ENCODE assay signal across 1 cellular context in genomic region chr9:126531591-126531990, GRCh38.
TF ChIP-seq lines count a peak whose summit lies in the region.

No MANE protein-coding gene starts in this region.

TF ChIP-seq in H1, 55 proteins besides CTCF, POLR2A, EP300 and RAD21:
- TF ChIP-seq YY1 (IDR thresholded peaks at IDR 0.05; ENCODE audit: low read depth, low read length): no peak
- TF ChIP-seq KDM5A (IDR thresholded peaks at IDR 0.05; ENCODE audit: low read length): no peak
- TF ChIP-seq TEAD4 (IDR thresholded peaks at IDR 0.05; ENCODE audit: low read depth, low read length): no peak
- peak; percentile 63; the same call in 1 of the 2 replicates for TF ChIP-seq KDM1A (IDR thresholded peaks at IDR 0.05; ENCODE audit: borderline replicate concordance, low read length)
- TF ChIP-seq SAP30 (IDR thresholded peaks at IDR 0.05; ENCODE audit: insufficient read depth, insufficient replicate concordance, low read length): no peak
- TF ChIP-seq HDAC2 (IDR thresholded peaks at IDR 0.05; ENCODE audit: borderline replicate concordance in 1 of 2, low read depth in 2 of 2, low read length in 2 of 2): no peak
- TF ChIP-seq MAFK (IDR thresholded peaks at IDR 0.05; ENCODE audit: low read depth, low read length): no peak
- TF ChIP-seq ATF3 (IDR thresholded peaks at IDR 0.05; ENCODE audit: insufficient read depth, low read depth, low read length): no peak
